In the genomic region with DNA sequence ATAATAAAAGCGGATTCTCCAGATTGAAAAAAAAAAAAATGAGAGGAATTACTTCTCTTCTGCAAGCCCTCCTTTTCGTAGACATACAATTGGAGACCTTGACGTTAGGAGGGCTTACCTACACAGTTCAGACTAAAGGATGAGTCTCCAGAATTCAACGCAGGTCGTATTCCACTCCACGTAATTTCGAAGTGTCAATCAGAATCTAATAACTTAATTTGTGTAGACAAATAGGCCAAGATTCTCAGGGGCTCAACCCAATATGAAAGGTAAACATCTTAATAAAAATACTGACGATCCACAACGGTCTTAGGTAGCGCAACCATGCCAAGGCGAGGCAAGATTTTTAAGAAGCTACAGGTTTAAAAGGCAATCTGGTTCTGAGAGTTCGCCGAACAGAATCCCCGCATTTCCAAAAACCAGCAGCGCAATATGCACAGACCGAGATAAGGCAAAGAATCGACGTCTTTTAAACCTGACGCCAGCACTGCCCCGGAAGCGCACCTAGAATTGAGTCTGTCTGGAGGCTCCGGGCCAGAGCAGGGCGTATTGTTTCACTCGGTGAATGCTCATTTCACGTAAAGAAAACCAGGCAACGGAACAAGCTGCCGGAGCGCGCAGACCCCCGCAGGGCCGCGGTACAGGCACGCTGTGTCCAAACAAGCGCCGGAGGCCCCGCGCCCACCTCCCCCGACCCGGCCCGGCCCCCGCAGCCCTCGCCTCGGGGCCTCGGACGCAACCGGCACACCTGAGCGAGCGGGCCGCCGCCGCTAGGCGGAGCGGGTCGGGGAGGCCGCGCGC, we compare ENCODE assay signal across 8 cellular contexts. TPM values are rescaled to one million over a fixed set of nuclear protein-coding genes. Genes with fewer than 3 reads are reported as not detected.
DNase-seq lines count a peak whose midpoint lies in the region; ATAC-seq, FAIRE-seq and TF ChIP-seq lines count a peak whose summit lies in the region.

No MANE protein-coding gene starts in this region.

- 0 out of 2 replicates have a peak, but pooled peaks cover 5% of the 10 kb centered on the region for H3K36me3 ChIP-seq in RWPE2 (ENCODE audit: low read depth)
- H3K36me3 ChIP-seq in bronchial epithelial cell (ENCODE audit: control insufficient read depth, insufficient read depth, low read length) = no peaks in the 10 kb centered on the region

- H3K27me3 ChIP-seq in RWPE2 (ENCODE audit: insufficient read depth, poor library complexity, severe bottlenecking) = no peaks in the 10 kb centered on the region
- H3K27me3 ChIP-seq in bronchial epithelial cell (ENCODE audit: control insufficient read depth, insufficient read depth, low read length) = no peaks in the 10 kb centered on the region

- peaks cover 5% of the 10 kb centered on the region for H3K4me1 ChIP-seq in RWPE2 (ENCODE audit: insufficient read depth, poor library complexity, severe bottlenecking)

- peak overlapping the region; percentile 58 for H3K27ac ChIP-seq in RWPE2 (ENCODE audit: poor library complexity, severe bottlenecking)

- H3K4me3 ChIP-seq in RWPE2 (ENCODE audit: severe bottlenecking) = peak overlapping the region; percentile 60
- H3K4me3 ChIP-seq in bronchial epithelial cell (ENCODE audit: low read depth, low read length) = peak overlapping the region; percentile 99

- ATAC-seq in GM19372 (IDR thresholded peaks at IDR 0.05; ENCODE audit: low read depth, unreplicated experiment) (peak; percentile 24), HG03432 (IDR thresholded peaks at IDR 0.05; ENCODE audit: unreplicated experiment) (peak; percentile 39), RWPE2 (ENCODE audit: low read depth) (peak; percentile 48)

- DNase-seq in EH (ENCODE audit: low read depth) (peak; percentile 55), RWPE2 (ENCODE audit: low spot score) (no peak), bronchial epithelial cell (ENCODE audit: low read depth) (peak; percentile 38), kidney tubule cell (ENCODE audit: low spot score) (peak; percentile 45), NCI-H2029 (lab: John Stamatoyannopoulos, UW) (no peak)
- DNase-seq in stimulated activated CD8-positive, alpha-beta memory T cell treated with anti-CD3 and anti-CD28 coated beads, Interleukin-12 subunit alpha, Interleukin-12 subunit beta, amount 100 ng/mL, for 1 hour (ENCODE audit: low read depth) = peak; percentile 21

- H3K9me3 ChIP-seq in RWPE2 (ENCODE audit: severe bottlenecking) = no peaks in the 10 kb centered on the region

- peak; percentile 48 for TF ChIP-seq CTCF in RWPE2 (IDR thresholded peaks at IDR 0.05; ENCODE audit: poor library complexity, severe bottlenecking)
- TF ChIP-seq CTCF in bronchial epithelial cell (IDR thresholded peaks at IDR 0.05; ENCODE audit: insufficient read depth, low read length, severe bottlenecking) = peak; percentile 44

- no peak for FAIRE-seq in bronchial epithelial cell (lab: Jason Lieb, UNC)

RNA-seq across cellular contexts. Expression of a gene that starts 0.6 kb away (rescaled TPM):
- 63.4 and 67.3 TPM in 2 replicates for total RNA-seq in bronchial epithelial cell

RNA-seq across cellular contexts. Expression of a gene that starts 28.9 kb away (rescaled TPM):
- total RNA-seq in bronchial epithelial cell = 25.9 and 36.3 TPM in 2 replicates

RNA-seq across cellular contexts. Expression of a gene that starts 29.0 kb away (rescaled TPM):
- not detected in 2 replicates for total RNA-seq in bronchial epithelial cell

Comparison
In these comparisons a context has a peak if more than half of its experiments do, and no peak if none do; other contexts are left out.
1. DNase-seq: peak in EH (single experiment), bronchial epithelial cell (single experiment), kidney tubule cell (single experiment) and stimulated activated CD8-positive, alpha-beta memory T cell treated with anti-CD3 and anti-CD28 coated beads, Interleukin-12 subunit alpha, Interleukin-12 subunit beta, amount 100 ng/mL, for 1 hour (single experiment); none in RWPE2 (single experiment) and NCI-H2029 (single experiment).
2. Peak in every context shown above with its lines, with median percentiles within 50 percentile points of each other: ATAC-seq.